Comparison of ENCODE assay signal across 23 cellular contexts in genomic region chr13:69279213-69279612, GRCh38.
"Had no signal": no experiment of that assay in that cellular context is flagged by ENCODE, and none has a peak within 500 bp of the region (broad histone marks: within the 10 kb centered on the region; RNA-seq: fewer than 3 reads in every experiment).

No MANE protein-coding gene starts in this region.

- DNase-seq: KBM-7; MV-4-11; NCI-H1048; NCI-H1105; NCI-H1417 treated with DMSO at 0.1 percent for 48 hours; NCI-H146; NCI-H1694 treated with DMSO at 0.1 percent for 48 hours; NCI-H1930; NCI-H2081; NCI-H2107; NCI-H2227 treated with DMSO at 0.1 percent for 48 hours; NCI-H446; NCI-H510A; NCI-H524 treated with DMSO at 0.1 percent for 48 hours; NCI-H69; NCI-H774; NK-92 treated with Interleukin-12 subunit alpha and Interleukin-12 subunit beta, amount 100 ng/mL, for 24 hours; PC-3; SHP77; SK-N-SH; T-helper 2 cell had no signal

- H3K27ac ChIP-seq: RWPE1 had no signal

- H3K9ac ChIP-seq: SK-N-SH had no signal

- H3K4me2 ChIP-seq: SK-N-SH had no signal

- H3K9me2 ChIP-seq: SK-N-SH had no signal

- H3K9me3 ChIP-seq: SK-N-SH had no signal

- ATAC-seq: Panc1, PC-3 had no signal
